ENCODE assay signal across 8 cellular contexts in genomic region chr1:45550401-45551305, GRCh38. TPM values are rescaled to one million over a fixed set of nuclear protein-coding genes. Genes with fewer than 3 reads are reported as not detected.
DNase-seq lines count a peak whose midpoint lies in the region; ATAC-seq and TF ChIP-seq lines count a peak whose summit lies in the region.

AKR1A1 (plus strand) TSS chr1:45550826; CDS start chr1:45561795, 10,969 bp downstream.

- H3K9me3 ChIP-seq in BLaER1 (no peaks in the 10 kb centered on the region), colonic mucosa (no peaks in the 10 kb centered on the region)

- DNase-seq in NCI-H526 (lab: John Stamatoyannopoulos, UW) = peak; percentile 94 to 98
- peak; percentile 93 for DNase-seq in activated CD4-positive, alpha-beta T cell treated with anti-CD3 and anti-CD28 coated beads for 48 hours
- DNase-seq in colonic mucosa = peak; percentile 91
- DNase-seq in left colon = peak; percentile 91 to 93
- DNase-seq in stimulated activated CD4-positive, alpha-beta T cell treated with anti-CD3 and anti-CD28 coated beads, Interleukin-1b, Interleukin-23, amount 100 ng/mL, for 48 hours = peak; percentile 88

- H3K4me3 ChIP-seq in BLaER1 = peak within 1 kb of the TSS; percentile 90
- peak within 1 kb of the TSS; percentile 67 for H3K4me3 ChIP-seq in colonic mucosa

- H3K4me1 ChIP-seq in BLaER1 (peaks cover 80% of the 10 kb centered on the region), colonic mucosa (no peaks in the 10 kb centered on the region)

- H3K9ac ChIP-seq in BLaER1 = peak within 1 kb of the TSS; percentile 89
- H3K9ac ChIP-seq in colonic mucosa (ENCODE audit: low read depth in 2 of 2, low read length in 2 of 2) = peak within 1 kb of the TSS; percentile 75 to 96

- H4K20me1 ChIP-seq in BLaER1 = peaks cover 43% of the 10 kb centered on the region

- H3K27me3 ChIP-seq in BLaER1 (no peaks in the 10 kb centered on the region), colonic mucosa (no peaks in the 10 kb centered on the region)

- peak within 1 kb of the TSS; percentile 96 for H3K4me2 ChIP-seq in BLaER1

- ATAC-seq in GM19324 (IDR thresholded peaks at IDR 0.05; ENCODE audit: low FRiP score, unreplicated experiment) (peak; percentile 86), HG03460 (IDR thresholded peaks at IDR 0.05; ENCODE audit: unreplicated experiment) (peak; percentile 78), left colon (peak; percentile 90)

- intact Hi-C loops in colonic mucosa (cut with DNase I) (no loop called here), left colon (cut with DNase I, micrococcal nuclease) (no loop called here)

- H3K27ac ChIP-seq in BLaER1 (peak within 1 kb of the TSS; percentile 84), colonic mucosa (peak within 1 kb of the TSS; percentile 89)

- H3K36me3 ChIP-seq in BLaER1 (peaks cover 38% of the 10 kb centered on the region), colonic mucosa (no peaks in the 10 kb centered on the region)

- no peak for TF ChIP-seq CTCF in colonic mucosa (IDR thresholded peaks at IDR 0.05)

RNA-seq across cellular contexts. Expression of gene AKR1A1, which starts in this region (rescaled TPM):
- total RNA-seq in colonic mucosa = 100 to 1,000 TPM; 203 to 263 TPM
- total RNA-seq in left colon = 100 to 1,000 TPM; 186 to 220 TPM

Comparison
In these comparisons a context has a peak if more than half of its experiments do, and no peak if none do; other contexts are left out.
1. Peak in every context shown above with its lines: DNase-seq, ATAC-seq, H3K4me3 ChIP-seq and H3K27ac ChIP-seq.